In genomic region chr11:125268611-125269010, GRCh38 we compare ENCODE assay signal across 20 cellular contexts.
DNase-seq lines count a peak whose midpoint lies in the region; ATAC-seq lines count a peak whose summit lies in the region.
"Had no signal": no experiment of that assay in that cellular context is flagged by ENCODE, and none has a peak within 500 bp of the region (broad histone marks: within the 10 kb centered on the region; RNA-seq: fewer than 3 reads in every experiment).

No MANE protein-coding gene starts in this region.

- H3K18ac ChIP-seq in neuronal stem cell (ENCODE audit: low read length): no peak overlapping the region

- H3K4me3 Mint-ChIP-seq in activated T-cell treated with anti-CD3 and anti-CD28 coated beads, Interleukin-2, amount 50 U/mL, for 72 hours: no peak overlapping the region
- no peak overlapping the region for H3K4me3 Mint-ChIP-seq in effector memory CD8-positive, alpha-beta T cell
- H3K4me3 Mint-ChIP-seq: CD4-positive, alpha-beta memory T cell had no signal

- H4K8ac ChIP-seq in neuronal stem cell (ENCODE audit: low read depth, low read length): no peak overlapping the region

- WGBS in neuronal stem cell (ENCODE audit: extremely low coverage in 2 of 2, insufficient read length in 2 of 2, insufficient replicate concordance in 1 of 2), 2 donors: no CpG with 5 or more reads among the region's 5 CpGs

- no peak overlapping the region for H3K23ac ChIP-seq in neuronal stem cell (ENCODE audit: low read depth, low read length, poor library complexity)

- no peak overlapping the region for H3K27ac Mint-ChIP-seq in activated T-cell treated with anti-CD3 and anti-CD28 coated beads, Interleukin-2, amount 50 U/mL, for 72 hours
- no peak overlapping the region for H3K27ac Mint-ChIP-seq in effector memory CD8-positive, alpha-beta T cell
- H3K27ac Mint-ChIP-seq: CD4-positive, alpha-beta memory T cell had no signal

- ATAC-seq in activated T-cell treated with anti-CD3 and anti-CD28 coated beads, Interleukin-2, amount 50 U/mL, for 72 hours (replicated peaks in 1 of 2): no peak
- no peak for ATAC-seq in effector memory CD8-positive, alpha-beta T cell (replicated peaks)

- no peak overlapping the region for H3K4me3 ChIP-seq in neuronal stem cell (ENCODE audit: low read length in 2 of 2)
- H3K4me3 ChIP-seq: HAP-1 had no signal

- H2BK5ac ChIP-seq in neuronal stem cell (ENCODE audit: low read length): no peak overlapping the region

- H2BK15ac ChIP-seq in neuronal stem cell (ENCODE audit: low read length): no peak overlapping the region

- peaks cover 0 to 22% of the 10 kb centered on the region in 2 donors for H3K36me3 ChIP-seq in neuronal stem cell (replicated peaks in 1 of 2; ENCODE audit: control insufficient read depth in 2 of 2, insufficient read depth in 2 of 2, low read length in 2 of 2)
- H3K36me3 ChIP-seq: BE2C, HAP-1 had no signal

- no peak overlapping the region for H2AFZ ChIP-seq in neuronal stem cell (ENCODE audit: low read length)

- no peak overlapping the region for H3K4me2 ChIP-seq in neuronal stem cell (ENCODE audit: insufficient read depth, low read length, poor library complexity, severe bottlenecking)

- H3K27me3 ChIP-seq in neuronal stem cell (ENCODE audit: control insufficient read depth in 3 of 3, insufficient read depth in 3 of 3, low read depth in 1 of 3, low read length in 3 of 3): no peaks in the 10 kb centered on the region

- no peak overlapping the region for H2BK12ac ChIP-seq in neuronal stem cell (ENCODE audit: low read length)

- H3K36me3 Mint-ChIP-seq in activated T-cell treated with anti-CD3 and anti-CD28 coated beads, Interleukin-2, amount 50 U/mL, for 72 hours (ENCODE audit: insufficient read depth in 2 of 2): no peaks in the 10 kb centered on the region
- H3K36me3 Mint-ChIP-seq in effector memory CD8-positive, alpha-beta T cell (ENCODE audit: insufficient read depth): no peaks in the 10 kb centered on the region
- H3K36me3 Mint-ChIP-seq: CD4-positive, alpha-beta memory T cell had no signal

- H2BK120ac ChIP-seq in neuronal stem cell (ENCODE audit: low read depth, low read length): no peak overlapping the region

- H3K4ac ChIP-seq in neuronal stem cell (ENCODE audit: low read length): no peak overlapping the region

- H3K27me3 Mint-ChIP-seq in activated T-cell treated with anti-CD3 and anti-CD28 coated beads, Interleukin-2, amount 50 U/mL, for 72 hours (ENCODE audit: low read depth): peaks cover 35% of the 10 kb centered on the region
- peaks cover 48 to 87% of the 10 kb centered on the region in 2 donors for H3K27me3 Mint-ChIP-seq in effector memory CD8-positive, alpha-beta T cell

- peaks cover 21 to 60% of the 10 kb centered on the region in 2 donors for H3K4me1 ChIP-seq in neuronal stem cell (ENCODE audit: control insufficient read depth in 2 of 2, insufficient read depth in 1 of 2, low read depth in 1 of 2, low read length in 2 of 2)
- H3K4me1 ChIP-seq: BE2C had no signal

- H3K27ac ChIP-seq in neuronal stem cell (replicated peaks; ENCODE audit: low read length): no peak overlapping the region
- H3K27ac ChIP-seq: 22Rv1 had no signal

- DNase-seq in Daoy (ENCODE audit: low read depth) (peak; percentile 60), astrocyte of the hippocampus (ENCODE audit: low read depth, low spot score) (peak; percentile 42), left kidney (ENCODE audit: low read depth, low spot score) (peak; percentile 43), neuronal stem cell (ENCODE audit: low spot score) (no peak), mesenteric fat pad (ENCODE audit: low spot score) (no peak), SKM-1 treated with dmso at 0.1 percent for 144 hours (lab: John Stamatoyannopoulos, UW; ENCODE audit: unreplicated experiment) (no peak)
- no peak for DNase-seq in activated T-cell treated with anti-CD3 and anti-CD28 coated beads, Interleukin-2, amount 50 U/mL, for 72 hours
- DNase-seq in effector memory CD8-positive, alpha-beta T cell: no peak
- DNase-seq: BE2C; CD4-positive, alpha-beta memory T cell; DMS79; NCI-H1930; NCI-H2171; NCI-H446; NCI-H69; OCI-M1; RPMI8226; SIG-M5 had no signal

- no peaks in the 10 kb centered on the region for H3K4me1 Mint-ChIP-seq in activated T-cell treated with anti-CD3 and anti-CD28 coated beads, Interleukin-2, amount 50 U/mL, for 72 hours (ENCODE audit: low read depth)
- peaks cover 0 to 2% of the 10 kb centered on the region in 2 donors for H3K4me1 Mint-ChIP-seq in effector memory CD8-positive, alpha-beta T cell (ENCODE audit: low read depth in 2 of 2)
- H3K4me1 Mint-ChIP-seq: CD4-positive, alpha-beta memory T cell had no signal

- H2AK5ac ChIP-seq in neuronal stem cell (ENCODE audit: low read depth, low read length): peak overlapping the region; percentile 46

- H3K9me3 ChIP-seq in neuronal stem cell (replicated peaks in 1 of 2; ENCODE audit: control insufficient read depth in 2 of 2, insufficient read depth in 1 of 2, low read depth in 1 of 2, low read length in 2 of 2): no peaks in the 10 kb centered on the region
- H3K9me3 ChIP-seq: BE2C, HAP-1 had no signal

- no peak overlapping the region for H3K14ac ChIP-seq in neuronal stem cell (ENCODE audit: low read length)

- no peaks in the 10 kb centered on the region for H3K9me3 Mint-ChIP-seq in activated T-cell treated with anti-CD3 and anti-CD28 coated beads, Interleukin-2, amount 50 U/mL, for 72 hours
- no peaks in the 10 kb centered on the region for H3K9me3 Mint-ChIP-seq in effector memory CD8-positive, alpha-beta T cell
- H3K9me3 Mint-ChIP-seq: CD4-positive, alpha-beta memory T cell had no signal

- no peak overlapping the region for H3K9ac ChIP-seq in neuronal stem cell (ENCODE audit: low read depth, low read length, poor library complexity)

- no peak overlapping the region for H4K91ac ChIP-seq in neuronal stem cell (ENCODE audit: low read depth, low read length, poor library complexity)

- no peaks in the 10 kb centered on the region for H3K79me1 ChIP-seq in neuronal stem cell (ENCODE audit: low read depth, low read length)

Comparison
In these comparisons a context has a peak if more than half of its experiments do, and no peak if none do; other contexts are left out.
1. DNase-seq: peak in Daoy (single experiment), astrocyte of the hippocampus (single experiment) and left kidney (single experiment); none in neuronal stem cell (single experiment), mesenteric fat pad (single experiment), SKM-1 treated with dmso at 0.1 percent for 144 hours (single experiment), activated T-cell treated with anti-CD3 and anti-CD28 coated beads, Interleukin-2, amount 50 U/mL, for 72 hours (0 of 2) and effector memory CD8-positive, alpha-beta T cell (0 of 3).